19 cellular contexts compared by ENCODE assay signal in genomic region chr3:177811835-177812234, GRCh38.
DNase-seq lines count a peak whose midpoint lies in the region; TF ChIP-seq lines count a peak whose summit lies in the region.
"Had no signal": no experiment of that assay in that cellular context is flagged by ENCODE, and none has a peak within 500 bp of the region (broad histone marks: within the 10 kb centered on the region; RNA-seq: fewer than 3 reads in every experiment).

No MANE protein-coding gene starts in this region.

- H3K4me1 ChIP-seq in mammary epithelial cell (ENCODE audit: insufficient read depth, low read length) (peaks cover 15% of the 10 kb centered on the region), parathyroid adenoma (peaks cover 72% of the 10 kb centered on the region), Peyer's patch (no peaks in the 10 kb centered on the region)

- H3K4me3 Mint-ChIP-seq in MCF 10A (ENCODE audit: unreplicated experiment): no peak overlapping the region
- H3K4me3 Mint-ChIP-seq: activated CD4-positive, alpha-beta T cell treated with anti-CD3 and anti-CD28 coated beads, Interleukin-2, amount 10 ng/mL, durations not matched to agents 24 days and 14 days had no signal

- H3K4me3 ChIP-seq in mammary epithelial cell (replicated peaks in 1 of 3; ENCODE audit: insufficient read depth in 1 of 3, low read depth in 2 of 3, low read length in 3 of 3): no peak overlapping the region
- H3K4me3 ChIP-seq in parathyroid adenoma (ENCODE audit: low read depth, low read length): no peak overlapping the region
- H3K4me3 ChIP-seq in Peyer's patch: no peak overlapping the region

- no peaks in the 10 kb centered on the region for H3K36me3 ChIP-seq in mammary epithelial cell (ENCODE audit: insufficient read depth, low read length)
- H3K36me3 ChIP-seq in parathyroid adenoma (ENCODE audit: control insufficient read depth, insufficient read depth, low read length): no peaks in the 10 kb centered on the region
- H3K36me3 ChIP-seq in Peyer's patch: no peaks in the 10 kb centered on the region
- H3K36me3 ChIP-seq: brain microvascular endothelial cell had no signal

- no TSS peak for BruUV-seq in MCF 10A (replicated peaks; lab: Mats Ljungman, UMichigan)
- BruUV-seq in mammary epithelial cell (replicated peaks; lab: Mats Ljungman, UMichigan): no TSS peak

- H3K9me3 ChIP-seq in mammary epithelial cell (replicated peaks; ENCODE audit: insufficient read depth, low read length): no peaks in the 10 kb centered on the region
- no peaks in the 10 kb centered on the region for H3K9me3 ChIP-seq in parathyroid adenoma (ENCODE audit: control insufficient read depth, low read length)
- no peaks in the 10 kb centered on the region for H3K9me3 ChIP-seq in Peyer's patch

- intact Hi-C loops in MCF 10A (cut with micrococcal nuclease): loop anchor here (5.0 to 10.0 kb wide), 3 partner anchors 217 to 760 kb away; no protein-coding TSS in a partner anchor
- intact Hi-C loops in mammary epithelial cell (cut with micrococcal nuclease): no loop called here

- H3K4me2 ChIP-seq in mammary epithelial cell (ENCODE audit: insufficient read depth, low read depth, low read length) (no peak overlapping the region), parathyroid adenoma (ENCODE audit: low read length) (no peak overlapping the region)

- no peaks in the 10 kb centered on the region for H4K20me1 ChIP-seq in mammary epithelial cell (ENCODE audit: insufficient read depth, low read length)

- H3K27me3 ChIP-seq in mammary epithelial cell (ENCODE audit: insufficient read depth, low read length): no peaks in the 10 kb centered on the region
- H3K27me3 ChIP-seq in parathyroid adenoma (ENCODE audit: control insufficient read depth, insufficient read depth, low read length): no peaks in the 10 kb centered on the region
- H3K27me3 ChIP-seq in Peyer's patch: no peaks in the 10 kb centered on the region
- H3K27me3 ChIP-seq: brain microvascular endothelial cell had no signal

- no peak for TF ChIP-seq CTCF in MCF 10A (IDR thresholded peaks at IDR 0.05; ENCODE audit: unreplicated experiment)
- TF ChIP-seq CTCF in mammary epithelial cell (conservative IDR thresholded peaks at IDR 0.05 in 1 of 2, IDR thresholded peaks at IDR 0.05 in 1 of 2; ENCODE audit: extremely low read depth in 1 of 2, insufficient read depth in 1 of 2, low read depth in 1 of 2, low read length in 2 of 2): no peak
- TF ChIP-seq CTCF in parathyroid adenoma (IDR thresholded peaks at IDR 0.05): no peak
- no peak for TF ChIP-seq CTCF in Peyer's patch (IDR thresholded peaks at IDR 0.05)

- peak overlapping the region; percentile 50 for H3K27ac Mint-ChIP-seq in MCF 10A (ENCODE audit: low read depth, unreplicated experiment)
- H3K27ac Mint-ChIP-seq: activated CD4-positive, alpha-beta T cell treated with anti-CD3 and anti-CD28 coated beads, Interleukin-2, amount 10 ng/mL, durations not matched to agents 24 days and 14 days had no signal

- no peaks in the 10 kb centered on the region for H3K79me2 ChIP-seq in mammary epithelial cell (ENCODE audit: insufficient read depth, low read length)
- no peaks in the 10 kb centered on the region for H3K79me2 ChIP-seq in parathyroid adenoma

- H3K27ac ChIP-seq in mammary epithelial cell (ENCODE audit: insufficient read depth, low read depth, low read length) (no peak overlapping the region), parathyroid adenoma (peak overlapping the region; percentile 96), Peyer's patch (no peak overlapping the region)
- H3K27ac ChIP-seq: brain microvascular endothelial cell had no signal

- no peaks in the 10 kb centered on the region for H3K27me3 Mint-ChIP-seq in MCF 10A (ENCODE audit: insufficient read depth, unreplicated experiment)
- H3K27me3 Mint-ChIP-seq: activated CD4-positive, alpha-beta T cell treated with anti-CD3 and anti-CD28 coated beads, Interleukin-2, amount 10 ng/mL, durations not matched to agents 24 days and 14 days had no signal

- peak; percentile 35 for DNase-seq in MCF 10A (ENCODE audit: unreplicated experiment)
- no peak for DNase-seq in mammary epithelial cell
- DNase-seq in RPMI7951 (ENCODE audit: low read depth): peak; percentile 72
- DNase-seq in OCI-M2 (lab: John Stamatoyannopoulos, UW; ENCODE audit: unreplicated experiment): no peak
- no peak for DNase-seq in NCI-H2227 (lab: John Stamatoyannopoulos, UW; ENCODE audit: unreplicated experiment)
- DNase-seq in NCI-H2196 treated with DMSO at 0.1 percent for 48 hours (lab: John Stamatoyannopoulos, UW; ENCODE audit: unreplicated experiment): no peak
- DNase-seq in Peyer's patch: no peak
- DNase-seq: activated CD4-positive, alpha-beta T cell treated with anti-CD3 and anti-CD28 coated beads, Interleukin-2, amount 10 ng/mL, durations not matched to agents 24 days and 14 days; activated effector memory CD4-positive, alpha-beta T cell treated with Interleukin-2 at 50 U/mL for 16 hours; brain microvascular endothelial cell; effector memory CD4-positive, alpha-beta T cell; kidney; NCI-H1436 treated with DMSO at 0.1 percent for 48 hours; NCI-H69; nucleus accumbens; retina; stimulated activated CD4-positive, alpha-beta T cell treated with anti-CD3 and anti-CD28 coated beads, Interleukin-4, amount 100 ng/mL, for 4 hours; substantia nigra had no signal

- CTCF ChIA-PET in MCF 10A (lab: Yijun Ruan, JAX): interaction anchor here (0.6 to 0.7 kb wide), 3 partner anchors 192 to 760 kb away, joined by 3 read pairs; no protein-coding TSS in a partner anchor
- CTCF ChIA-PET in mammary epithelial cell (lab: Charles Lee; ENCODE audit: low non-redundant PET): no interaction called here

- H3K9ac ChIP-seq in mammary epithelial cell (ENCODE audit: insufficient read depth, low read length) (no peak overlapping the region), parathyroid adenoma (no peak overlapping the region)

- WGBS in mammary epithelial cell (ENCODE audit: low coverage, missing lambda C conversion rate): 93% methylated on average over 1 of the region's 1 CpG

- POLR2A ChIA-PET in MCF 10A (lab: Yijun Ruan, JAX): interaction anchor here (0.7 to 3.4 kb wide), 11 partner anchors 9 to 509 kb away, joined by 3 to 21 read pairs (median 6); no protein-coding TSS in a partner anchor

- no peak for TF ChIP-seq POLR2A in Peyer's patch (IDR thresholded peaks at IDR 0.05)

- H3K9me3 Mint-ChIP-seq in MCF 10A (ENCODE audit: unreplicated experiment): no peaks in the 10 kb centered on the region

- H3K4me1 Mint-ChIP-seq in MCF 10A (ENCODE audit: insufficient read depth, unreplicated experiment): peaks cover 52% of the 10 kb centered on the region

- no peak overlapping the region for H2AFZ ChIP-seq in mammary epithelial cell (ENCODE audit: low read depth, low read length)
- peak overlapping the region; percentile 2 for H2AFZ ChIP-seq in parathyroid adenoma

- dilution Hi-C loops in mammary epithelial cell (cut with HindIII; ENCODE audit: low sequenced_read_pairs): loop anchor here (10.0 kb wide), 1 partner anchor 337 kb away; no protein-coding TSS in a partner anchor

- in situ Hi-C loops in mammary epithelial cell (cut with MboI; ENCODE audit: low sequenced_read_pairs in 2 of 2): no loop called here

- peaks cover 6% of the 10 kb centered on the region for H3K36me3 Mint-ChIP-seq in MCF 10A (ENCODE audit: insufficient read depth, unreplicated experiment)

Comparison
In these comparisons a context has a peak if more than half of its experiments do, and no peak if none do; other contexts are left out.
1. DNase-seq: peak in MCF 10A (single experiment) and RPMI7951 (single experiment); none in mammary epithelial cell (single experiment), OCI-M2 (single experiment), NCI-H2227 (single experiment), NCI-H2196 treated with DMSO at 0.1 percent for 48 hours (single experiment) and Peyer's patch (0 of 3).